Comparison of ENCODE assay signal across 17 cellular contexts in genomic region chr3:32117324-32117723, GRCh38.
"Had no signal": no experiment of that assay in that cellular context is flagged by ENCODE, and none has a peak within 500 bp of the region (broad histone marks: within the 10 kb centered on the region; RNA-seq: fewer than 3 reads in every experiment).

No MANE protein-coding gene starts in this region.

- H3K36me3 Mint-ChIP-seq: type B pancreatic cell had no signal

- H3K27ac Mint-ChIP-seq: activated naive CD8-positive, alpha-beta T cell treated with anti-CD3 and anti-CD28 coated beads, Interleukin-2, amount 10 ng/mL, durations not matched to agents 7 days and 5 days; activated T-cell treated with anti-CD3 and anti-CD28 coated beads, Interleukin-2, amount 50 U/mL, for 72 hours; natural killer cell treated with Interleukin-12 subunit alpha and Interleukin-12 subunit beta and Interleukin-15 and Interleukin-18, amount 100 ng/mL, for 72 hours; type B pancreatic cell had no signal

- DNase-seq: activated CD4-positive, alpha-beta T cell treated with anti-CD3 and anti-CD28 coated beads, Interleukin-2, amount 50 U/mL, for 4 hours; activated CD4-positive, CD25-positive, alpha-beta regulatory T cell treated with anti-CD3 and anti-CD28 coated beads, Interleukin-2, amount 50 U/mL, for 72 hours; activated naive CD8-positive, alpha-beta T cell treated with anti-CD3 and anti-CD28 coated beads, Interleukin-2, amount 10 ng/mL, durations not matched to agents 7 days and 5 days; activated T-cell treated with anti-CD3 and anti-CD28 coated beads, Interleukin-2, amount 50 U/mL, for 72 hours; aorta; caudate nucleus; effector memory CD4-positive, alpha-beta T cell; hypothalamus; left colon; mucosa of descending colon; nucleus accumbens; stimulated activated CD4-positive, alpha-beta T cell treated with anti-CD3 and anti-CD28 coated beads, Interleukin-2, amount 100 ng/mL, for 48 hours; stimulated activated naive CD8-positive, alpha-beta T cell treated with anti-CD3 and anti-CD28 coated beads, Interleukin-15, Interleukin-2, amounts not matched to agents 100 U/mL and 50 U/mL, for 24 hours had no signal

- H3K4me3 Mint-ChIP-seq: activated naive CD8-positive, alpha-beta T cell treated with anti-CD3 and anti-CD28 coated beads, Interleukin-2, amount 10 ng/mL, durations not matched to agents 7 days and 5 days; activated T-cell treated with anti-CD3 and anti-CD28 coated beads, Interleukin-2, amount 50 U/mL, for 72 hours; natural killer cell treated with Interleukin-12 subunit alpha and Interleukin-12 subunit beta and Interleukin-15 and Interleukin-18, amount 100 ng/mL, for 72 hours; type B pancreatic cell had no signal

- H3K27me3 ChIP-seq: suprapubic skin had no signal

- H3K9me3 Mint-ChIP-seq: natural killer cell treated with Interleukin-12 subunit alpha and Interleukin-12 subunit beta and Interleukin-15 and Interleukin-18, amount 100 ng/mL, for 72 hours; type B pancreatic cell had no signal

- H3K4me1 ChIP-seq: suprapubic skin had no signal

- H3K27ac ChIP-seq: prostate gland, suprapubic skin had no signal

- H3K4me3 ChIP-seq: mucosa of descending colon, prostate gland, suprapubic skin had no signal

- ATAC-seq: activated T-cell treated with anti-CD3 and anti-CD28 coated beads, Interleukin-2, amount 50 U/mL, for 72 hours; left colon; mucosa of descending colon; natural killer cell treated with Interleukin-12 subunit alpha and Interleukin-12 subunit beta and Interleukin-15 and Interleukin-18, amount 100 ng/mL, for 72 hours; stimulated activated naive CD8-positive, alpha-beta T cell treated with anti-CD3 and anti-CD28 coated beads, Interleukin-15, Interleukin-2, amounts not matched to agents 100 U/mL and 50 U/mL, for 24 hours had no signal

- H3K27me3 Mint-ChIP-seq: activated naive CD8-positive, alpha-beta T cell treated with anti-CD3 and anti-CD28 coated beads, Interleukin-2, amount 10 ng/mL, durations not matched to agents 7 days and 5 days; natural killer cell treated with Interleukin-12 subunit alpha and Interleukin-12 subunit beta and Interleukin-15 and Interleukin-18, amount 100 ng/mL, for 72 hours; type B pancreatic cell had no signal

- H3K36me3 ChIP-seq: prostate gland, suprapubic skin had no signal

- H3K9me3 ChIP-seq: prostate gland, suprapubic skin had no signal
